1 cellular context compared by ENCODE assay signal in the genomic region with DNA sequence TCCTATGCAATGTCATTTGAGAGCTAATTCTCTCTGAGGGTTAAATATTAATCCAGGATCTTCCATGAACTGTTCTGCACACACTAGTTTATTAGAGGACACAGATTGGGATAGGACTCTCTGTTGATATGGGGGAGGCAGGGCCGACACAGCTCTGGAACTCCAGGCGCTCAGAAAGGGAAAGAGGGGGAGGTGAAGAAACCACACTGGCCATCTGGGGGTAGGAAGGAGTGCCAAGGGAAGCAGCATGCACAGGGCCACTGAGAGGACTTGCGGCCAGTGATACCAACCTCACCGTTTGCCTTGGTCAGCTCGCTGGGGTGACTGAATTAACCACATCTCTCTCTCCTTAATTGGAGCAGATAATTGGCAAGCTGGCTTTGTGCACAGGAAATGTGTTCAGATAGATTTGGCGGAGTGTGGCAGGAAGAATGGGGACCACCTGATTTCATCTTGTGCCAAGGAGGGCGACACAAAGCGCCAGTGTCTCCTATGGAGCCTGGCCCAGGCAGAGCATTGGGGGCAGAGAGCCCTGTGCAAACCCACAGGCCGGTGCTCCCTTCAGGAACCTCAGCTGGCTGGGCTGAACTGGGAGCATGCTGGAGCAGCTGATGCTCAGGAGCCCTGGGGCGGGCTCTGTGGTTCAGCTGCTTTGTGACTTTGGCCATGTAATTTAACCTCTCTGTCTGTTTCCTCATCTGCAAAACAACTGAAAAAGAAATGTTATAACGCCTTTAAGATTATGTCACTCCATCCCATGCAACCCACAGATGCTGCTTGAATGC.
TF ChIP-seq lines count a peak whose summit lies in the region.

No MANE protein-coding gene starts in this region.

TF ChIP-seq in liver, 16 proteins besides CTCF, POLR2A, EP300 and RAD21 (continued from another document):
- TF ChIP-seq, protein P1, sequence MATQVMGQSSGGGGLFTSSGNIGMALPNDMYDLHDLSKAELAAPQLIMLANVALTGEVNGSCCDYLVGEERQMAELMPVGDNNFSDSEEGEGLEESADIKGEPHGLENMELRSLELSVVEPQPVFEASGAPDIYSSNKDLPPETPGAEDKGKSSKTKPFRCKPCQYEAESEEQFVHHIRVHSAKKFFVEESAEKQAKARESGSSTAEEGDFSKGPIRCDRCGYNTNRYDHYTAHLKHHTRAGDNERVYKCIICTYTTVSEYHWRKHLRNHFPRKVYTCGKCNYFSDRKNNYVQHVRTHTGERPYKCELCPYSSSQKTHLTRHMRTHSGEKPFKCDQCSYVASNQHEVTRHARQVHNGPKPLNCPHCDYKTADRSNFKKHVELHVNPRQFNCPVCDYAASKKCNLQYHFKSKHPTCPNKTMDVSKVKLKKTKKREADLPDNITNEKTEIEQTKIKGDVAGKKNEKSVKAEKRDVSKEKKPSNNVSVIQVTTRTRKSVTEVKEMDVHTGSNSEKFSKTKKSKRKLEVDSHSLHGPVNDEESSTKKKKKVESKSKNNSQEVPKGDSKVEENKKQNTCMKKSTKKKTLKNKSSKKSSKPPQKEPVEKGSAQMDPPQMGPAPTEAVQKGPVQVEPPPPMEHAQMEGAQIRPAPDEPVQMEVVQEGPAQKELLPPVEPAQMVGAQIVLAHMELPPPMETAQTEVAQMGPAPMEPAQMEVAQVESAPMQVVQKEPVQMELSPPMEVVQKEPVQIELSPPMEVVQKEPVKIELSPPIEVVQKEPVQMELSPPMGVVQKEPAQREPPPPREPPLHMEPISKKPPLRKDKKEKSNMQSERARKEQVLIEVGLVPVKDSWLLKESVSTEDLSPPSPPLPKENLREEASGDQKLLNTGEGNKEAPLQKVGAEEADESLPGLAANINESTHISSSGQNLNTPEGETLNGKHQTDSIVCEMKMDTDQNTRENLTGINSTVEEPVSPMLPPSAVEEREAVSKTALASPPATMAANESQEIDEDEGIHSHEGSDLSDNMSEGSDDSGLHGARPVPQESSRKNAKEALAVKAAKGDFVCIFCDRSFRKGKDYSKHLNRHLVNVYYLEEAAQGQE (IDR thresholded peaks at IDR 0.05), result peak; percentile 70
- TF ChIP-seq TAF1 (conservative IDR thresholded peaks at IDR 0.05), result peak; percentile 83
- peak; percentile 96 for TF ChIP-seq SP1 (IDR thresholded peaks at IDR 0.05)
- TF ChIP-seq YY1 (IDR thresholded peaks at IDR 0.05), result peak; percentile 76
- peak in 1 of 2 donors; percentile 13 for TF ChIP-seq EGR1 (IDR thresholded peaks at IDR 0.05; ENCODE audit: low read depth in 2 of 2)
- TF ChIP-seq, protein P2, sequence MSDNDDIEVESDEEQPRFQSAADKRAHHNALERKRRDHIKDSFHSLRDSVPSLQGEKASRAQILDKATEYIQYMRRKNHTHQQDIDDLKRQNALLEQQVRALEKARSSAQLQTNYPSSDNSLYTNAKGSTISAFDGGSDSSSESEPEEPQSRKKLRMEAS (IDR thresholded peaks at IDR 0.05), result peak; percentile 65
